25 cellular contexts compared by ENCODE assay signal in the genomic region with DNA sequence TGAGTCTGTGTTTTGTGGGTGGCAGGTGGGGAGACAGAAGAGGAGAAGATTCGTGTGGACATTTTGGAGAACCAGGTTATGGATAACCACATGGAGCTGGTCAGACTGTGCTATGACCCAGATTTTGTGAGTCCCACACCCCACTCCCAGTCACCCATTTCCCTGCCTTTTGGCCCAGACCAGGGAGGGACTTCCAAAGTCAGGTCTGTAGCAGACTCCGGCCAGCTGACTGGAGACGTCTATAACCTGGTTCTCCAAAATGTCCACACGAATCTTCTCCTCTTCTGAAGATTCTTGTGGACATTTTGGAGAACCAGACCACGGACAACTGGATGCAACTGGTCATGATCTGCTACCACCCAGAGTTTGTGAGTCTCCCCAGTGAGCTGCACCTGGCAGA. TPM values are rescaled to one million over a fixed set of nuclear protein-coding genes. Genes with fewer than 3 reads are reported as not detected.
"Had no signal": no experiment of that assay in that cellular context is flagged by ENCODE, and none has a peak within 500 bp of the region (broad histone marks: within the 10 kb centered on the region; RNA-seq: fewer than 3 reads in every experiment).

No MANE protein-coding gene starts in this region.

- H3K4me3 ChIP-seq: ascending aorta, body of pancreas, SJSA1 had no signal

- ATAC-seq: activated CD8-positive, alpha-beta memory T cell treated with anti-CD3 and anti-CD28 coated beads, Interleukin-2, amount 10 ng/mL, durations not matched to agents 7 days and 5 days; body of pancreas; PC-3; T-helper 17 cell; WTC11 had no signal

- H3K27me3 ChIP-seq: ascending aorta, body of pancreas, SJSA1 had no signal

- FAIRE-seq: bronchial epithelial cell, RCC 7860 had no signal

- H3K27ac ChIP-seq: ascending aorta, body of pancreas, SJSA1 had no signal

- DNase-seq: activated CD4-positive, alpha-beta T cell treated with anti-CD3 and anti-CD28 coated beads for 48 hours; activated CD4-positive, alpha-beta T cell treated with anti-CD3 and anti-CD28 coated beads, Interleukin-2, amount 50 U/mL, for 4 hours; activated CD4-positive, CD25-positive, alpha-beta regulatory T cell treated with anti-CD3 and anti-CD28 coated beads, Interleukin-2, amount 50 U/mL, for 72 hours; activated CD8-positive, alpha-beta memory T cell treated with anti-CD3 and anti-CD28 coated beads, Interleukin-2, amount 10 ng/mL, durations not matched to agents 7 days and 5 days; activated effector memory CD4-positive, alpha-beta T cell treated with Interleukin-2 at 50 U/mL for 16 hours; activated naive CD4-positive, alpha-beta T cell; activated T-cell treated with anti-CD3 and anti-CD28 coated beads, Interleukin-2, amount 50 U/mL, for 24 hours; body of pancreas; NCI-H1092 treated with DMSO at 0.1 percent for 48 hours; NCI-H1417 treated with DMSO at 0.1 percent for 48 hours; NCI-H1694; NCI-H2029; NCI-H2107; NCI-H524; PC-3; SHP77; T-helper 17 cell; T-helper 9 cell had no signal

- H3K36me3 ChIP-seq: ascending aorta, SJSA1 had no signal

- H3K9me3 ChIP-seq: ascending aorta, SJSA1 had no signal

- H3K4me1 ChIP-seq: ascending aorta, body of pancreas had no signal

RNA-seq across cellular contexts. Expression of a gene that starts 1.6 kb away (rescaled TPM):
- total RNA-seq: activated CD8-positive, alpha-beta memory T cell treated with anti-CD3 and anti-CD28 coated beads, Interleukin-2, amount 10 ng/mL, durations not matched to agents 7 days and 5 days; bronchial epithelial cell; MCF 10A; PC-3; SJSA1 had no signal

RNA-seq across cellular contexts. Expression of a gene that starts 26.0 kb away (rescaled TPM):
- total RNA-seq: activated CD8-positive, alpha-beta memory T cell treated with anti-CD3 and anti-CD28 coated beads, Interleukin-2, amount 10 ng/mL, durations not matched to agents 7 days and 5 days; MCF 10A; PC-3; WTC11 had no signal

RNA-seq across cellular contexts. Expression of a gene that starts 27.2 kb away (rescaled TPM):
- total RNA-seq: MCF 10A had no signal

RNA-seq across cellular contexts. Expression of a gene that starts 50.1 kb away (rescaled TPM):
- total RNA-seq: activated CD8-positive, alpha-beta memory T cell treated with anti-CD3 and anti-CD28 coated beads, Interleukin-2, amount 10 ng/mL, durations not matched to agents 7 days and 5 days; activated T-helper 1 cell treated with anti-CD3 and anti-CD28 coated beads, Interleukin-12 subunit alpha, Interleukin-12 subunit beta, Interleukin-2, Interleukin-4 antibody, amounts not matched to agents 30 ng/mL and 10 ng/mL and 1 ng/mL, durations not matched to agents 14 hours and 24 hours and 36 hours; ascending aorta; bronchial epithelial cell; MCF 10A; PC-3; SJSA1; T-helper 17 cell had no signal
